In the genomic region with DNA sequence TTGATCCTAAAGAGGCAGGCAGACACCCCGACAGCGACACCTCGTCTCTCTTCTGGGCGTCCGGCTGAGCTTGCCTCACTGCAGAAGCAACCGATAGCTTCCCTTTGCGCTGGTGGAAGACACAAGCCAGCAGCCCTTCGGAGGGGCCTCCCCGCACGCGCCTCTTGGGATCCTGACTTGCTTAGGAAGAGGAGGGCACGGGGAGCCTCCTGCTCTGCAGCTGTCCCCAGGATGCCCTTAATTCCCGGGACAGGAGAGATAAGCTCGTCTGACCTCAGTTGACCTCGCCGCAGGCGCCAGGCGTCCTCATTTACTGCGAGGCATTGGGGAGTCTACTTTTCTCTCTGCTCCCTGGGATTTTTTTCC, we compare ENCODE assay signal across 8 cellular contexts.
A peak's percentile ranks its signal among the peaks of the same experiment; 100 is the strongest.
DNase-seq lines count a peak whose midpoint lies in the region; ATAC-seq and TF ChIP-seq lines count a peak whose summit lies in the region.

No MANE protein-coding gene starts in this region.

- H3K9me3 Mint-ChIP-seq in MCF 10A (ENCODE audit: unreplicated experiment) (no peaks in the 10 kb centered on the region), immature natural killer cell (no peaks in the 10 kb centered on the region)

- WGBS in spleen, 5 donors = 16 to 43% (median 20%) methylated on average over 9 to 19 of the region's 19 CpGs

- H3K4me1 Mint-ChIP-seq in MCF 10A (ENCODE audit: insufficient read depth, unreplicated experiment) (peaks cover 13% of the 10 kb centered on the region), immature natural killer cell (peaks cover 18 to 22% of the 10 kb centered on the region in 2 donors)

- H3K27me3 Mint-ChIP-seq in MCF 10A (ENCODE audit: insufficient read depth, unreplicated experiment) (no peaks in the 10 kb centered on the region), immature natural killer cell (ENCODE audit: low read depth in 3 of 3) (peaks cover 2 to 13% (median 8%) of the 10 kb centered on the region in 3 donors)

- CTCF ChIA-PET in MCF 10A (lab: Yijun Ruan, JAX) = interaction anchor here (0.6 to 1.5 kb wide), 13 partner anchors 97 to 1345 kb away, joined by 3 to 6 read pairs (median 3); no protein-coding TSS in a partner anchor

- H3K27me3 ChIP-seq in spleen (replicated peaks in 1 of 7) = no peaks in the 10 kb centered on the region

- intact Hi-C loops in MCF 10A (cut with micrococcal nuclease) (loop anchor here (1.0 to 10.0 kb wide), 6 partner anchors 501 to 1411 kb away; a partner anchor contains a TSS), spleen (cut with DNase I; ENCODE audit: low total_unique reads) (no loop called here)

- H3K27ac ChIP-seq in C4-2B (peak overlapping the region; percentile 84), spleen (peak overlapping the region; percentile 70 to 90 (median 88))

- H3K36me3 ChIP-seq in spleen = no peaks in the 10 kb centered on the region

- DNase-seq in NOMO-1 treated with DMSO at 0.1 percent for 48 hours (lab: John Stamatoyannopoulos, UW; ENCODE audit: unreplicated experiment) (peak; percentile 69), MCF 10A (ENCODE audit: unreplicated experiment) (no peak), immature natural killer cell (no peak), spleen (peak; percentile 89)

- peaks cover 4 to 34% (median 21%) of the 10 kb centered on the region in 6 donors for H3K4me1 ChIP-seq in spleen

- TF ChIP-seq CTCF in C4-2B (conservative IDR thresholded peaks at IDR 0.05) (peak; percentile 7; the same call in 1 of the 2 replicates), MCF 10A (IDR thresholded peaks at IDR 0.05; ENCODE audit: unreplicated experiment) (no peak), spleen (IDR thresholded peaks at IDR 0.05 in 8 of 11, conservative IDR thresholded peaks at IDR 0.05 in 3 of 11) (peak in 1 of 11 experiments; percentile 2)

- H3K4me3 Mint-ChIP-seq in MCF 10A (ENCODE audit: unreplicated experiment) (peak overlapping the region; percentile 72), immature natural killer cell (peak overlapping the region; percentile 86 to 91 (median 89))

- TF ChIP-seq POLR2A in spleen (IDR thresholded peaks at IDR 0.05) = no peak

- POLR2A ChIA-PET in MCF 10A (lab: Yijun Ruan, JAX) = interaction anchor here (0.7 to 1.9 kb wide), 2 partner anchors 1158 to 1410 kb away, joined by 3 to 4 read pairs; no protein-coding TSS in a partner anchor

- no peaks in the 10 kb centered on the region for H3K36me3 Mint-ChIP-seq in MCF 10A (ENCODE audit: insufficient read depth, unreplicated experiment)
- H3K36me3 Mint-ChIP-seq in immature natural killer cell = no peaks in the 10 kb centered on the region

- H3K9me3 ChIP-seq in spleen = no peaks in the 10 kb centered on the region

- ATAC-seq in GM21360 (IDR thresholded peaks at IDR 0.05; ENCODE audit: unreplicated experiment) (peak; percentile 1), GM18519 (IDR thresholded peaks at IDR 0.05; ENCODE audit: low FRiP score, unreplicated experiment) (no peak), GM21529 (IDR thresholded peaks at IDR 0.05; ENCODE audit: unreplicated experiment) (no peak)

- no peak overlapping the region for H3K27ac Mint-ChIP-seq in MCF 10A (ENCODE audit: low read depth, unreplicated experiment)
- H3K27ac Mint-ChIP-seq in immature natural killer cell = peak overlapping the region; percentile 51 to 81 (median 76)

- peak overlapping the region; percentile 48 to 76 (median 60) for H3K4me3 ChIP-seq in spleen

- TSS peak; percentile 33 for BruUV-seq in MCF 10A (replicated peaks; lab: Mats Ljungman, UMichigan)

Comparison
In these comparisons a context has a peak if more than half of its experiments do, and no peak if none do; other contexts are left out.
1. DNase-seq: peak in NOMO-1 treated with DMSO at 0.1 percent for 48 hours (single experiment) and spleen (single experiment); none in MCF 10A (single experiment) and immature natural killer cell (0 of 3).